ENCODE assay signal across 8 cellular contexts in genomic region chr1:154608522-154609294, GRCh38. TPM values are rescaled to one million over a fixed set of nuclear protein-coding genes. Genes with fewer than 3 reads are reported as not detected.
DNase-seq lines count a peak whose midpoint lies in the region; ATAC-seq and TF ChIP-seq lines count a peak whose summit lies in the region.

No MANE protein-coding gene starts in this region.

- DNase-seq in Calu3 (peak; percentile 36), RPMI7951 (ENCODE audit: low read depth) (peak; percentile 64), glomerular visceral epithelial cell (ENCODE audit: extremely low spot score) (peak; percentile 47), neuronal stem cell (ENCODE audit: low spot score) (peak; percentile 75), vagina (ENCODE audit: extremely low spot score in 2 of 2) (no peak)

- H2BK15ac ChIP-seq in neuronal stem cell (ENCODE audit: low read length) = no peak overlapping the region

- no peaks in the 10 kb centered on the region for H3K9me3 ChIP-seq in HUES6 (ENCODE audit: control insufficient read depth, insufficient read depth, low read depth, low read length)
- H3K9me3 ChIP-seq in neuronal stem cell (replicated peaks in 1 of 2; ENCODE audit: control insufficient read depth in 2 of 2, insufficient read depth in 1 of 2, low read depth in 1 of 2, low read length in 2 of 2) = no peaks in the 10 kb centered on the region
- H3K9me3 ChIP-seq in vagina = no peaks in the 10 kb centered on the region

- H3K36me3 ChIP-seq in HUES6 (ENCODE audit: control insufficient read depth, insufficient read depth, low read length) (peaks cover 2% of the 10 kb centered on the region; the same call in 1 of the 2 replicates), neuronal stem cell (replicated peaks in 1 of 2; ENCODE audit: control insufficient read depth in 2 of 2, insufficient read depth in 2 of 2, low read length in 2 of 2) (peaks cover 0 to 17% of the 10 kb centered on the region in 2 donors), vagina (no peaks in the 10 kb centered on the region)

- H3K79me1 ChIP-seq in neuronal stem cell (ENCODE audit: low read depth, low read length) = peaks cover 4% of the 10 kb centered on the region

- H4K91ac ChIP-seq in neuronal stem cell (ENCODE audit: low read depth, low read length, poor library complexity) = no peak overlapping the region

- no peak overlapping the region for H2BK12ac ChIP-seq in neuronal stem cell (ENCODE audit: low read length)

- BruUV-seq in Calu3 (replicated peaks; lab: Mats Ljungman, UMichigan) = TSS peak; percentile 49

- H3K14ac ChIP-seq in neuronal stem cell (ENCODE audit: low read length) = no peak overlapping the region

- no peaks in the 10 kb centered on the region for H3K27me3 ChIP-seq in HUES6 (ENCODE audit: control insufficient read depth, insufficient read depth, low read length)
- no peaks in the 10 kb centered on the region for H3K27me3 ChIP-seq in neuronal stem cell (ENCODE audit: control insufficient read depth in 3 of 3, insufficient read depth in 3 of 3, low read depth in 1 of 3, low read length in 3 of 3)
- no peaks in the 10 kb centered on the region for H3K27me3 ChIP-seq in vagina

- no peak overlapping the region for H2BK120ac ChIP-seq in neuronal stem cell (ENCODE audit: low read depth, low read length)

- no peak overlapping the region for H3K4ac ChIP-seq in neuronal stem cell (ENCODE audit: low read length)

- no peak overlapping the region for H3K23ac ChIP-seq in neuronal stem cell (ENCODE audit: low read depth, low read length, poor library complexity)

- no peak overlapping the region for H3K18ac ChIP-seq in neuronal stem cell (ENCODE audit: low read length)

- H3K36me3 Mint-ChIP-seq in Calu3 (ENCODE audit: insufficient read depth, unreplicated experiment) = peaks cover 30% of the 10 kb centered on the region
- H3K36me3 Mint-ChIP-seq in activated naive CD8-positive, alpha-beta T cell = peaks cover 11% of the 10 kb centered on the region

- H3K4me1 Mint-ChIP-seq in Calu3 (ENCODE audit: low read depth, unreplicated experiment) = peaks cover 38% of the 10 kb centered on the region
- H3K4me1 Mint-ChIP-seq in activated naive CD8-positive, alpha-beta T cell (ENCODE audit: low read depth) = peaks cover 67% of the 10 kb centered on the region

- intact Hi-C loops in Calu3 (cut with micrococcal nuclease; ENCODE audit: unreplicated experiment) (no loop called here), vagina (cut with DNase I) (no loop called here)

- no peaks in the 10 kb centered on the region for H3K9me3 Mint-ChIP-seq in Calu3 (ENCODE audit: low read depth, unreplicated experiment)
- no peaks in the 10 kb centered on the region for H3K9me3 Mint-ChIP-seq in activated naive CD8-positive, alpha-beta T cell (ENCODE audit: low read depth)

- WGBS in neuronal stem cell (ENCODE audit: extremely low coverage in 2 of 2, insufficient read length in 2 of 2, insufficient replicate concordance in 1 of 2), 2 donors = no CpG with 5 or more reads among the region's 31 CpGs

- H3K27ac Mint-ChIP-seq in Calu3 (ENCODE audit: unreplicated experiment) = peak overlapping the region; percentile 91
- peak overlapping the region; percentile 99 for H3K27ac Mint-ChIP-seq in activated naive CD8-positive, alpha-beta T cell

- peak overlapping the region; percentile 99 for H3K27ac ChIP-seq in HUES6 (ENCODE audit: low read depth, low read length)
- H3K27ac ChIP-seq in neuronal stem cell (replicated peaks; ENCODE audit: low read length) = peak overlapping the region; percentile 77
- peak overlapping the region; percentile 97 for H3K27ac ChIP-seq in vagina

- H2AFZ ChIP-seq in neuronal stem cell (ENCODE audit: low read length) = peak overlapping the region; percentile 85

- no peak overlapping the region for H4K8ac ChIP-seq in neuronal stem cell (ENCODE audit: low read depth, low read length)

- no peak overlapping the region for H2BK5ac ChIP-seq in neuronal stem cell (ENCODE audit: low read length)

- H3K4me2 ChIP-seq in neuronal stem cell (ENCODE audit: insufficient read depth, low read length, poor library complexity, severe bottlenecking) = peak overlapping the region; percentile 77

- no peak for TF ChIP-seq POLR2A in vagina (IDR thresholded peaks at IDR 0.05)

- peak overlapping the region; percentile 99 for H3K9ac ChIP-seq in HUES6 (ENCODE audit: low read length)
- no peak overlapping the region for H3K9ac ChIP-seq in neuronal stem cell (ENCODE audit: low read depth, low read length, poor library complexity)

- H3K4me1 ChIP-seq in HUES6 (ENCODE audit: control insufficient read depth, insufficient read depth, low read length) (peaks cover 44% of the 10 kb centered on the region), neuronal stem cell (ENCODE audit: control insufficient read depth in 2 of 2, insufficient read depth in 1 of 2, low read depth in 1 of 2, low read length in 2 of 2) (peaks cover 15 to 19% of the 10 kb centered on the region in 2 donors), vagina (peaks cover 45% of the 10 kb centered on the region)

- H2AK5ac ChIP-seq in neuronal stem cell (ENCODE audit: low read depth, low read length) = no peak overlapping the region

- TF ChIP-seq CTCF in Calu3 (IDR thresholded peaks at IDR 0.05; ENCODE audit: unreplicated experiment) (no peak), vagina (IDR thresholded peaks at IDR 0.05) (no peak)

- H3K4me3 Mint-ChIP-seq in Calu3 (ENCODE audit: low read depth, unreplicated experiment) = peak overlapping the region; percentile 94
- H3K4me3 Mint-ChIP-seq in activated naive CD8-positive, alpha-beta T cell = peak overlapping the region; percentile 97

- CTCF ChIA-PET in Calu3 (lab: Charles Lee) = interaction anchor here (0.6 to 0.7 kb wide), 5 partner anchors 12 to 1887 kb away, joined by 3 to 7 read pairs (median 4); no protein-coding TSS in a partner anchor

- H3K4me3 ChIP-seq in HUES6 (ENCODE audit: low read depth, low read length) = peak overlapping the region; percentile 90
- peak overlapping the region; percentile 72 to 88 for H3K4me3 ChIP-seq in neuronal stem cell (ENCODE audit: low read length in 2 of 2)
- peak overlapping the region; percentile 76 to 83 for H3K4me3 ChIP-seq in vagina

- H3K27me3 Mint-ChIP-seq in Calu3 (ENCODE audit: unreplicated experiment) = no peaks in the 10 kb centered on the region
- no peaks in the 10 kb centered on the region for H3K27me3 Mint-ChIP-seq in activated naive CD8-positive, alpha-beta T cell

- no peak for ATAC-seq in GM21515 (IDR thresholded peaks at IDR 0.05; ENCODE audit: unreplicated experiment)

RNA-seq across cellular contexts. Expression of gene ADAR, which starts 0.7 kb away (rescaled TPM):
- 298 and 388 TPM in 2 replicates for total RNA-seq in Calu3 (2022)
- total RNA-seq in RPMI7951 (2014; rRNA removed; shearing (Covaris generic)) = 59.1 and 62.2 TPM in 2 replicates
- polyA plus RNA-seq in neuronal stem cell (2013, experiment 1 of 2) = 63.7 TPM
- polyA plus RNA-seq in neuronal stem cell (2013, experiment 2 of 2) = 66.8 TPM
- total RNA-seq in vagina = 92.1 TPM

RNA-seq across cellular contexts. Expression of gene CHRNB2, which starts 41.1 kb away (rescaled TPM):
- total RNA-seq in Calu3 (2022) (0.07 and 0.22 TPM in 2 replicates), vagina (0.74 TPM)
- 0.10 TPM in 1 of 2 replicates, not detected in the other for total RNA-seq in RPMI7951 (2014; rRNA removed; shearing (Covaris generic))
- polyA plus RNA-seq in neuronal stem cell (2013, experiment 1 of 2) = 0.66 TPM
- 0.51 TPM for polyA plus RNA-seq in neuronal stem cell (2013, experiment 2 of 2)

RNA-seq across cellular contexts. Expression of gene UBE2Q1, which starts 50.2 kb away (rescaled TPM):
- total RNA-seq in Calu3 (2022) (96.7 and 108 TPM in 2 replicates), vagina (17.9 TPM)
- 15.1 and 24.2 TPM in 2 replicates for total RNA-seq in RPMI7951 (2014; rRNA removed; shearing (Covaris generic))
- polyA plus RNA-seq in neuronal stem cell (2013, experiment 1 of 2) = 50.6 TPM
- 49.4 TPM for polyA plus RNA-seq in neuronal stem cell (2013, experiment 2 of 2)

Comparison
In these comparisons a context has a peak if more than half of its experiments do, and no peak if none do; other contexts are left out.
1. DNase-seq: peak in Calu3 (single experiment), RPMI7951 (single experiment), glomerular visceral epithelial cell (single experiment) and neuronal stem cell (single experiment); none in vagina (0 of 2).
2. Peak in every context shown above with its lines, with median percentiles within 50 percentile points of each other: H3K27ac ChIP-seq and H3K4me3 ChIP-seq.